Comparison of ENCODE assay signal across 1 cellular context in genomic region chr15:43901485-43901884, GRCh38.
TF ChIP-seq lines count a peak whose summit lies in the region.

No MANE protein-coding gene starts in this region.

TF ChIP-seq in SK-N-SH treated with all-trans-retinoic acid at 6 μM for 48 hours, 23 proteins besides CTCF, POLR2A, EP300 and RAD21 (continued from another document):
- TF ChIP-seq TSHZ2 (CRISPR knock-in tag; IDR thresholded peaks at IDR 0.05) (no peak), TCF4 (CRISPR knock-in tag; IDR thresholded peaks at IDR 0.05; ENCODE audit: borderline replicate concordance) (no peak), ZNF8 (CRISPR knock-in tag; IDR thresholded peaks at IDR 0.05) (no peak)
